Comparison of ENCODE assay signal across 1 cellular context in genomic region chr19:2223959-2224358, GRCh38.
TF ChIP-seq lines count a peak whose summit lies in the region.

No MANE protein-coding gene starts in this region.

TF ChIP-seq in SK-N-SH treated with all-trans-retinoic acid at 6 μM for 48 hours, 23 proteins besides CTCF, POLR2A, EP300 and RAD21:
- no peak for TF ChIP-seq ARNTL (CRISPR knock-in tag; IDR thresholded peaks at IDR 0.05; ENCODE audit: borderline replicate concordance, low read depth)
- TF ChIP-seq GLIS3 (CRISPR knock-in tag; IDR thresholded peaks at IDR 0.05) = no peak
- TF ChIP-seq ISL1 (CRISPR knock-in tag; IDR thresholded peaks at IDR 0.05) = no peak
- no peak for TF ChIP-seq BACH2 (CRISPR knock-in tag; IDR thresholded peaks at IDR 0.05; ENCODE audit: borderline replicate concordance)
- TF ChIP-seq ESRRG (CRISPR knock-in tag; IDR thresholded peaks at IDR 0.05) = no peak
- TF ChIP-seq PPARA (CRISPR knock-in tag; IDR thresholded peaks at IDR 0.05; ENCODE audit: borderline replicate concordance) = no peak
- no peak for TF ChIP-seq OSR1 (CRISPR knock-in tag; IDR thresholded peaks at IDR 0.05)
- no peak for TF ChIP-seq ZFP3 (CRISPR knock-in tag; IDR thresholded peaks at IDR 0.05)
- no peak for TF ChIP-seq CSDC2 (CRISPR knock-in tag; IDR thresholded peaks at IDR 0.05)
- no peak for TF ChIP-seq POU6F1 (CRISPR knock-in tag; IDR thresholded peaks at IDR 0.05; ENCODE audit: borderline replicate concordance, low read depth)
- TF ChIP-seq RARB (CRISPR knock-in tag; IDR thresholded peaks at IDR 0.05) = no peak
